ENCODE assay signal across 9 cellular contexts in the genomic region with DNA sequence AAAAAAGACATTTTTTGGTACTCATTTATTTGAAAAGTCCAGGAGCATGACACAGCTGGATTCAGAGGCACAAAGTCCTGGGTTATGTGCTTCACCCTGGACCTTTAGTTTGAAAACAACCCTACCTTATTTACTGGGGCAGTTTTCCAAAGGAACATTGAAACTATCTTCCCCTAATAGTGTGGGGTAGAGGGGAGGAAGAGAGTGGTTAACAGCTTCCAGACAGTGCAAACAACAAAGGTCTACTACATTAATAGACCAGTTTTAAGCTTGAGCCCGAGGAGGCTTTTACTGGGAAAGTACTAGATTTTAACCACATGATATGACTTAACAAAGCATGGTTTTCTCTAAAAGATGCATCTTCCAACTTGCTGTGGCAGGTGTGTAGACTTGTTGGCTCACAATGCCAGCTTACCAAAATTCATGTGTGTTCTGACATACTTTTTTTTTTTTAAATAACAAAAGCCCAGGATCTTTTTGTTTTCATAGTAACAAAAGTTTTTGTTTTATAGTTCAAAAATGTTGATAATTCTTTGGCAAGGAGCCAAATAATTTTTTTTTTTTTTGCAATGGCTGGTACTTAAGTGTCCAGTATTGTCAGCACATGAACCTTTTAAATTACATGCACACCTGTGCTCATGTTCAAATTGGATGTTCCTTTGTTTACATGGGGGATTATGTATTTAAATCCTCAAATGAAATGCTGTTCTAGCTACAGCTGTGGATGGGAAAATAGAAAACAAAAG. TPM values are rescaled to one million over a fixed set of nuclear protein-coding genes. Genes with fewer than 3 reads are reported as not detected.
DNase-seq lines count a peak whose midpoint lies in the region; ATAC-seq and TF ChIP-seq lines count a peak whose summit lies in the region.
"Had no signal": no experiment of that assay in that cellular context is flagged by ENCODE, and none has a peak within 500 bp of the region (broad histone marks: within the 10 kb centered on the region; RNA-seq: fewer than 3 reads in every experiment).

No MANE protein-coding gene starts in this region.

- H3K27ac ChIP-seq in GM23248 (peak overlapping the region; percentile 96), OCI-LY3 (ENCODE audit: low read length) (no peak overlapping the region)

- H3K36me3 ChIP-seq in GM23248 (ENCODE audit: low read depth) (peaks cover 33% of the 10 kb centered on the region), OCI-LY3 (replicated peaks; ENCODE audit: low read depth, low read length) (peaks cover 18% of the 10 kb centered on the region)

- no peaks in the 10 kb centered on the region for H3K9me3 ChIP-seq in GM23248 (ENCODE audit: low read depth)
- no peaks in the 10 kb centered on the region for H3K9me3 ChIP-seq in OCI-LY3 (ENCODE audit: insufficient read depth, low read length)

- H3K9ac ChIP-seq in GM23248 (peak overlapping the region; percentile 97), OCI-LY3 (ENCODE audit: low read length) (no peak overlapping the region)

- peaks cover 61% of the 10 kb centered on the region for H3K79me2 ChIP-seq in GM23248 (ENCODE audit: insufficient read depth)
- H3K79me2 ChIP-seq in OCI-LY3 (ENCODE audit: low read length), result peaks cover 35% of the 10 kb centered on the region

- ATAC-seq in HG03439 (IDR thresholded peaks at IDR 0.05; ENCODE audit: unreplicated experiment), result no peak

- H3K4me1 ChIP-seq in GM23248 (ENCODE audit: insufficient read depth) (peaks cover 60% of the 10 kb centered on the region), OCI-LY3 (ENCODE audit: low read length) (peaks cover 11% of the 10 kb centered on the region)

- in situ Hi-C loops in GM23248 (cut with MboI), result no loop called here

- H3F3A ChIP-seq in GM23248 (ENCODE audit: insufficient read depth), result peaks cover 69% of the 10 kb centered on the region

- TF ChIP-seq CTCF in OCI-LY3 (IDR thresholded peaks at IDR 0.05; ENCODE audit: low read depth, low read length) (no peak), epithelial cell of esophagus (IDR thresholded peaks at IDR 0.05; ENCODE audit: insufficient read depth, low read depth, low read length, missing control alignments) (no peak)

- DNase-seq in GM23248 (peak; percentile 34), epithelial cell of esophagus (ENCODE audit: low read depth) (peak; percentile 22), renal cortical epithelial cell (ENCODE audit: low read depth) (peak; percentile 26), foreskin melanocyte (no peak), islet precursor cell (no peak), DMS79 treated with DMSO at 0.1 percent for 48 hours (lab: John Stamatoyannopoulos, UW) (no peak)

- H3K4me3 ChIP-seq in GM23248, result peak overlapping the region; percentile 97
- peak overlapping the region; percentile 99; the same call in 1 of the 2 replicates for H3K4me3 ChIP-seq in OCI-LY3 (ENCODE audit: low read length)
- H3K4me3 ChIP-seq in epithelial cell of esophagus (ENCODE audit: low read length), result peak overlapping the region; percentile 71

- 3 to 8% methylated on average over 1 of the region's 1 CpG for WGBS in GM23248 (ENCODE audit: low coverage in 1 of 2, low lambda C conversion rate in 2 of 2, missing lambda C conversion rate in 2 of 2), 2 experiments

- H3K9me2 ChIP-seq in GM23248 (ENCODE audit: insufficient read depth), result no peaks in the 10 kb centered on the region

- H4K20me1 ChIP-seq in GM23248 (ENCODE audit: insufficient read depth) (no peaks in the 10 kb centered on the region; the same call in 1 of the 2 replicates), OCI-LY3 (ENCODE audit: insufficient read depth, low read length) (no peaks in the 10 kb centered on the region)

- H2AFZ ChIP-seq in GM23248, result no peak overlapping the region
- H2AFZ ChIP-seq in OCI-LY3 (ENCODE audit: low read depth, low read length), result no peak overlapping the region

- H3K27me3 ChIP-seq in GM23248 (replicated peaks; ENCODE audit: insufficient read depth) (no peaks in the 10 kb centered on the region), OCI-LY3 (ENCODE audit: low read depth, low read length) (no peaks in the 10 kb centered on the region)

- H3K4me2 ChIP-seq in GM23248 (ENCODE audit: unreplicated experiment), result peak overlapping the region; percentile 95
- peak overlapping the region; percentile 84 for H3K4me2 ChIP-seq in OCI-LY3 (ENCODE audit: low read length)

RNA-seq across cellular contexts. Expression of gene GSTO1, which starts 1.8 kb away (rescaled TPM):
- 143 and 236 TPM in 2 replicates for total RNA-seq in GM23248 (2014; rRNA removed; shearing (Covaris generic))
- 375 and 387 TPM in 2 replicates for polyA plus RNA-seq in GM23248 (2016; fragmentation: Nextera tagmentation; extraction: Ambion mirVana)
- 46.7 and 234 TPM in 2 replicates for total RNA-seq in renal cortical epithelial cell

RNA-seq across cellular contexts. Expression of gene GSTO2, which starts 12.5 kb away (rescaled TPM):
- 1.1 and 8.7 TPM in 2 replicates for total RNA-seq in GM23248 (2014; rRNA removed; shearing (Covaris generic))
- 2.2 TPM in 2 replicates for polyA plus RNA-seq in GM23248 (2016; fragmentation: Nextera tagmentation; extraction: Ambion mirVana)
- total RNA-seq in renal cortical epithelial cell, result 8.5 and 8.9 TPM in 2 replicates

RNA-seq across cellular contexts. Expression of gene CFAP43, which starts 24.3 kb away (rescaled TPM):
- not detected in 2 replicates for total RNA-seq in GM23248 (2014; rRNA removed; shearing (Covaris generic))
- polyA plus RNA-seq in GM23248 (2016; fragmentation: Nextera tagmentation; extraction: Ambion mirVana), result 0.14 and 0.29 TPM in 2 replicates
- 0.52 and 4.7 TPM in 2 replicates for total RNA-seq in renal cortical epithelial cell
- total RNA-seq: T-helper 1 cell treated with Interleukin-12 subunit alpha and Interleukin-12 subunit beta and Interleukin-4 antibody, amounts not matched to agents 30 ng/mL and 1 ng/mL, for 36 hours had no signal

Comparison
In these comparisons a context has a peak if more than half of its experiments do, and no peak if none do; other contexts are left out.
1. DNase-seq: peak in GM23248 (single experiment), epithelial cell of esophagus (single experiment) and renal cortical epithelial cell (single experiment); none in foreskin melanocyte (single experiment), islet precursor cell (single experiment) and DMS79 treated with DMSO at 0.1 percent for 48 hours (single experiment).
2. Peak in every context shown above with its lines, with median percentiles within 50 percentile points of each other: H3K4me3 ChIP-seq.